In genomic region chr1:203462878-203463277, GRCh38 we compare ENCODE assay signal across 11 cellular contexts. TPM values are rescaled to one million over a fixed set of nuclear protein-coding genes. Genes with fewer than 3 reads are reported as not detected.
DNase-seq lines count a peak whose midpoint lies in the region; ATAC-seq, FAIRE-seq and TF ChIP-seq lines count a peak whose summit lies in the region.
"Had no signal": no experiment of that assay in that cellular context is flagged by ENCODE, and none has a peak within 500 bp of the region (broad histone marks: within the 10 kb centered on the region; RNA-seq: fewer than 3 reads in every experiment).

No MANE protein-coding gene starts in this region.

- WGBS in lower leg skin, 2 donors, result 39 to 50% methylated on average over 6 of the region's 6 CpGs

- no peaks in the 10 kb centered on the region for H3K27me3 ChIP-seq in uterus

- no peak for ATAC-seq in GM18517 (IDR thresholded peaks at IDR 0.05; ENCODE audit: unreplicated experiment)
- ATAC-seq in GM18873 (IDR thresholded peaks at IDR 0.05; ENCODE audit: low FRiP score, unreplicated experiment), result no peak

- BruUV-seq in MCF 10A (replicated peaks; lab: Mats Ljungman, UMichigan), result no TSS peak

- H3K27ac ChIP-seq in uterus, result peak overlapping the region; percentile 91 to 95

- no peak overlapping the region for H3K4me3 Mint-ChIP-seq in MCF 10A (ENCODE audit: unreplicated experiment)
- H3K4me3 Mint-ChIP-seq: neural crest cell had no signal

- H3K27me3 Mint-ChIP-seq in MCF 10A (ENCODE audit: insufficient read depth, unreplicated experiment), result peaks cover 41% of the 10 kb centered on the region

- peaks cover 20 to 29% of the 10 kb centered on the region in 2 donors for H3K4me1 ChIP-seq in uterus

- TF ChIP-seq POLR2A in lower leg skin (IDR thresholded peaks at IDR 0.05) (no peak), uterus (IDR thresholded peaks at IDR 0.05) (no peak)

- H3K9me3 Mint-ChIP-seq in MCF 10A (ENCODE audit: unreplicated experiment), result no peaks in the 10 kb centered on the region

- H3K36me3 ChIP-seq in uterus, result no peaks in the 10 kb centered on the region

- no peaks in the 10 kb centered on the region for H3K36me3 Mint-ChIP-seq in MCF 10A (ENCODE audit: insufficient read depth, unreplicated experiment)

- POLR2A ChIA-PET in MCF 10A (lab: Yijun Ruan, JAX), result interaction anchor here (1.0 to 1.1 kb wide), 2 partner anchors 18 to 53 kb away, joined by 3 to 5 read pairs; no protein-coding TSS in a partner anchor

- CTCF ChIA-PET in MCF 10A (lab: Yijun Ruan, JAX), result interaction anchor here (0.5 to 38.6 kb wide), 10 partner anchors 16 to 383 kb away, joined by 3 to 981 read pairs (median 5); no protein-coding TSS in a partner anchor

- H3K9me3 ChIP-seq in uterus, result no peaks in the 10 kb centered on the region

- peaks cover 28% of the 10 kb centered on the region for H3K4me1 Mint-ChIP-seq in MCF 10A (ENCODE audit: insufficient read depth, unreplicated experiment)

- no peak overlapping the region for H3K4me3 ChIP-seq in lower leg skin (ENCODE audit: low read depth, poor library complexity, severe bottlenecking)
- no peak overlapping the region for H3K4me3 ChIP-seq in uterus

- FAIRE-seq in HTR-8/SVneo (lab: Jason Lieb, UNC), result peak; percentile 36

- DNase-seq in HTR-8/SVneo (ENCODE audit: insufficient read length, low spot score) (peak; percentile 70), MCF 10A (ENCODE audit: unreplicated experiment) (peak; percentile 86), lower leg skin (ENCODE audit: low spot score in 2 of 2) (peak; percentile 80 to 96), uterus (peak; percentile 68 to 89), NCI-H2107 (lab: John Stamatoyannopoulos, UW) (no peak)
- DNase-seq: activated T-cell treated with anti-CD3 and anti-CD28 coated beads, Interleukin-2, amount 50 U/mL, for 1 hour; GF-D8 had no signal

- TF ChIP-seq CTCF in MCF 10A (IDR thresholded peaks at IDR 0.05; ENCODE audit: unreplicated experiment), result no peak
- TF ChIP-seq CTCF in lower leg skin (IDR thresholded peaks at IDR 0.05), result no peak
- no peak for TF ChIP-seq CTCF in uterus (IDR thresholded peaks at IDR 0.05)

- intact Hi-C loops in MCF 10A (cut with micrococcal nuclease) (loop anchor here (2.0 kb wide), 1 partner anchor 18 kb away; no protein-coding TSS in a partner anchor), lower leg skin (cut with DNase I; ENCODE audit: low total_unique reads) (no loop called here), uterus (cut with DNase I; ENCODE audit: low total_unique reads) (no loop called here)

- no peak overlapping the region for H3K27ac Mint-ChIP-seq in MCF 10A (ENCODE audit: low read depth, unreplicated experiment)

RNA-seq across cellular contexts. Expression of gene PRELP, which starts 12.7 kb away (rescaled TPM):
- total RNA-seq in MCF 10A (2022), result not detected in 2 replicates
- total RNA-seq in lower leg skin, result 10 to 100 TPM; 16.1 to 65.0 (median 20.7) TPM
- 100 to 1,000 TPM in 1 of 4 donors, 10 to 100 TPM in 2, 1 to 10 TPM in 1; 6.2 to 117 (median 56.6) TPM for total RNA-seq in uterus

RNA-seq across cellular contexts. Expression of gene OPTC, which starts 31.1 kb away (rescaled TPM):
- total RNA-seq in MCF 10A (2022) (not detected in 2 replicates), lower leg skin (not detected), uterus (not detected)
- total RNA-seq: cerebellum, neural crest cell had no signal
